In genomic region chr16:69109486-69110270, GRCh38 we compare ENCODE assay signal across 26 cellular contexts.
"Had no signal": no experiment of that assay in that cellular context is flagged by ENCODE, and none has a peak within 500 bp of the region (broad histone marks: within the 10 kb centered on the region; RNA-seq: fewer than 3 reads in every experiment).

No MANE protein-coding gene starts in this region.

- H3K27me3 ChIP-seq: body of pancreas, foreskin keratinocyte, pancreas, right lobe of liver, testis, vagina had no signal

- H3K4me3 ChIP-seq: body of pancreas, hepatocyte, pancreas, right lobe of liver, smooth muscle cell, testis, vagina had no signal

- H2AFZ ChIP-seq: hepatocyte had no signal

- H3K9me3 Mint-ChIP-seq: activated CD4-positive, alpha-beta memory T cell treated with anti-CD3 and anti-CD28 coated beads, Interleukin-2, amount 10 ng/mL, durations not matched to agents 7 days and 5 days; activated CD4-positive, alpha-beta T cell treated with anti-CD3 and anti-CD28 coated beads, Interleukin-2, amount 10 ng/mL, durations not matched to agents 24 days and 14 days; activated naive CD4-positive, alpha-beta T cell treated with anti-CD3 and anti-CD28 coated beads, Interleukin-2, amount 10 ng/mL, durations not matched to agents 7 days and 5 days; dendritic cell treated with granulocyte-macrophage colony-stimulating factor and Interleukin-4, amounts not matched to agents 40 ng/mL and 50 ng/mL, for 4 days; mesothelial cell of epicardium; naive thymus-derived CD8-positive, alpha-beta T cell had no signal

- DNase-seq: activated CD4-positive, alpha-beta memory T cell treated with anti-CD3 and anti-CD28 coated beads, Interleukin-2, amount 10 ng/mL, durations not matched to agents 7 days and 5 days; activated CD4-positive, alpha-beta T cell treated with anti-CD3 and anti-CD28 coated beads, Interleukin-2, amount 10 ng/mL, durations not matched to agents 24 days and 14 days; activated effector memory CD4-positive, alpha-beta T cell treated with anti-CD3 and anti-CD28 coated beads, Interleukin-2, amount 50 U/mL, for 16 hours; activated naive CD4-positive, alpha-beta T cell treated with anti-CD3 and anti-CD28 coated beads, Interleukin-2, amount 10 ng/mL, durations not matched to agents 7 days and 5 days; activated T-cell treated with anti-CD3 and anti-CD28 coated beads for 4 hours; anterior cingulate cortex; body of pancreas; effector CD4-positive, alpha-beta T cell; erythroblast; foreskin keratinocyte; immature natural killer cell; naive thymus-derived CD8-positive, alpha-beta T cell; stimulated activated CD4-positive, alpha-beta T cell treated with anti-CD3 and anti-CD28 coated beads, Interleukin-2, amount 100 ng/mL, for 48 hours; stimulated activated CD8-positive, alpha-beta memory T cell treated with anti-CD3 and anti-CD28 coated beads, Interleukin-4, amount 100 ng/mL, for 48 hours; stimulated activated naive CD4-positive, alpha-beta T cell; testis; trophoblast cell had no signal

- H3K27ac ChIP-seq: body of pancreas, foreskin keratinocyte, hepatocyte, pancreas, right lobe of liver, testis, vagina had no signal

- H3K79me2 ChIP-seq: hepatocyte had no signal

- H3K4me3 Mint-ChIP-seq: activated CD4-positive, alpha-beta memory T cell treated with anti-CD3 and anti-CD28 coated beads, Interleukin-2, amount 10 ng/mL, durations not matched to agents 7 days and 5 days; activated CD4-positive, alpha-beta T cell treated with anti-CD3 and anti-CD28 coated beads, Interleukin-2, amount 10 ng/mL, durations not matched to agents 24 days and 14 days; activated naive CD4-positive, alpha-beta T cell treated with anti-CD3 and anti-CD28 coated beads, Interleukin-2, amount 10 ng/mL, durations not matched to agents 7 days and 5 days; dendritic cell treated with granulocyte-macrophage colony-stimulating factor and Interleukin-4, amounts not matched to agents 40 ng/mL and 50 ng/mL, for 4 days; mesothelial cell of epicardium had no signal

- H3K4me2 ChIP-seq: hepatocyte, smooth muscle cell had no signal

- ATAC-seq: activated CD4-positive, CD25-positive, alpha-beta regulatory T cell treated with anti-CD3 and anti-CD28 coated beads, Interleukin-2, amount 50 U/mL, for 24 hours; body of pancreas; foreskin keratinocyte; left lobe of liver; naive thymus-derived CD8-positive, alpha-beta T cell; pancreas; right lobe of liver had no signal

- H3K9me3 ChIP-seq: body of pancreas, pancreas, right lobe of liver, testis, vagina had no signal

- H3K36me3 ChIP-seq: pancreas, right lobe of liver had no signal

- H3K27ac Mint-ChIP-seq: activated CD4-positive, alpha-beta memory T cell treated with anti-CD3 and anti-CD28 coated beads, Interleukin-2, amount 10 ng/mL, durations not matched to agents 7 days and 5 days; activated CD4-positive, alpha-beta T cell treated with anti-CD3 and anti-CD28 coated beads, Interleukin-2, amount 10 ng/mL, durations not matched to agents 24 days and 14 days; activated naive CD4-positive, alpha-beta T cell treated with anti-CD3 and anti-CD28 coated beads, Interleukin-2, amount 10 ng/mL, durations not matched to agents 7 days and 5 days; dendritic cell treated with granulocyte-macrophage colony-stimulating factor and Interleukin-4, amounts not matched to agents 40 ng/mL and 50 ng/mL, for 4 days; mesothelial cell of epicardium; naive thymus-derived CD8-positive, alpha-beta T cell had no signal

- H3K4me1 ChIP-seq: foreskin keratinocyte had no signal
